ENCODE assay signal across 27 cellular contexts in the genomic region with DNA sequence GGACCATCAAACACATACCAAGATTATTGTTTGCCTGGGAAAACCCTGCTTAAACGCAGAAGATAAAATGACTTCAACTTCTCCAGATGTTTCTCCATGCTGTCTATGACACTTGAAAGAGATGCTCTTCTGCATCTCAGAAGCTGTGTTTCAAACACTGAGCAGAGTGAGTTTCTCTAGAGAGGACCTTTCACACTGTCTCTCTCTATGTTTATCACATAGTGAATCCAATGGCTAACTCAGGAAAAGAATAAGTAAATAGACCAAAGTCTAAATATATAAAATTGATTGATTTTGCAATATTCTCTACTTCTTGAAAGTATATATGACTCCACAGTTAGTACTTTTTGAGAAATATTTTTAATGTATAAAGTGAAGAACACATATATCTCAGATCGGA.
"Had no signal": no experiment of that assay in that cellular context is flagged by ENCODE, and none has a peak within 500 bp of the region (broad histone marks: within the 10 kb centered on the region; RNA-seq: fewer than 3 reads in every experiment).

No MANE protein-coding gene starts in this region.

- DNase-seq: stimulated activated CD4-positive, alpha-beta T cell treated with anti-CD3 and anti-CD28 coated beads, Interleukin-2, amount 100 ng/mL, for 48 hours; stimulated activated CD4-positive, alpha-beta T cell treated with anti-CD3 and anti-CD28 coated beads, Interleukin-4, amount 100 ng/mL, for 1 hour; stimulated activated CD4-positive, alpha-beta T cell treated with anti-CD3 and anti-CD28 coated beads, Interleukin-4, amount 100 ng/mL, for 24 hours; stimulated activated CD4-positive, alpha-beta T cell treated with anti-CD3 and anti-CD28 coated beads, Interleukin-4, amount 100 ng/mL, for 4 hours; stimulated activated CD8-positive, alpha-beta memory T cell treated with anti-CD3 and anti-CD28 coated beads, Interleukin-4, amount 100 ng/mL, for 48 hours; stimulated activated naive B cell treated with anti-CD40 and anti-IgM and Interleukin-4, amounts not matched to agents 10 μg/mL and 1 μg/mL and 100 μg/mL, for 72 hours; stimulated activated naive CD4-positive, alpha-beta T cell; stimulated activated naive CD4-positive, alpha-beta T cell treated with Interleukin-2 at 50 U/mL for 16 hours; stimulated activated naive CD8-positive, alpha-beta T cell treated with anti-CD3 and anti-CD28 coated beads, Interleukin-15, amount 100 ng/mL, for 72 hours; stimulated activated naive CD8-positive, alpha-beta T cell treated with anti-CD3 and anti-CD28 coated beads, Interleukin-15, Interleukin-2, amounts not matched to agents 100 U/mL and 50 U/mL, for 24 hours; stomach; substantia nigra; testis; thyroid gland; tibial artery; transverse colon; trophoblast cell; upper lobe of left lung; upper lobe of right lung; uterus had no signal

- H3K4me3 ChIP-seq: stomach, suprapubic skin, testis, thoracic aorta, thyroid gland, tibial artery, tibial nerve, transverse colon, upper lobe of left lung, upper lobe of right lung, uterus, vagina had no signal

- FAIRE-seq: urothelium cell line had no signal

- H3K4me1 ChIP-seq: stomach, suprapubic skin, testis, thyroid gland, tibial artery, tibial nerve, transverse colon, upper lobe of left lung, upper lobe of right lung, uterus, vagina had no signal

- H3K36me3 ChIP-seq: stomach, suprapubic skin, thoracic aorta, thyroid gland, tibial artery, tibial nerve, transverse colon, upper lobe of left lung, upper lobe of right lung, uterus, vagina had no signal

- H3K27ac ChIP-seq: stomach, suprapubic skin, testis, thoracic aorta, thyroid gland, tibial artery, tibial nerve, transverse colon, upper lobe of left lung, upper lobe of right lung, uterus, vagina had no signal

- ATAC-seq: stimulated activated effector memory CD8-positive, alpha-beta T cell treated with anti-CD3 and anti-CD28 coated beads, Interleukin-12 subunit alpha, Interleukin-12 subunit beta, amount 100 ng/mL, for 72 hours; stimulated activated memory B cell treated with anti-CD40 and anti-IgM and Interleukin-4, amounts not matched to agents 10 μg/mL and 1 μg/mL and 100 μg/mL, for 72 hours; stimulated activated naive B cell treated with anti-CD40 and anti-IgM and Interleukin-4, amounts not matched to agents 10 μg/mL and 1 μg/mL and 100 μg/mL, for 72 hours; stimulated activated naive CD8-positive, alpha-beta T cell treated with anti-CD3 and anti-CD28 coated beads, Interleukin-15, amount 100 ng/mL, for 72 hours; stimulated activated naive CD8-positive, alpha-beta T cell treated with anti-CD3 and anti-CD28 coated beads, Interleukin-15, Interleukin-2, amounts not matched to agents 100 U/mL and 50 U/mL, for 24 hours; upper lobe of right lung had no signal

- H3K9me3 ChIP-seq: suprapubic skin, testis, thoracic aorta, thyroid gland, tibial artery, transverse colon, upper lobe of left lung, upper lobe of right lung, uterus, vagina had no signal

- H3K27me3 ChIP-seq: stomach, suprapubic skin, testis, thyroid gland, tibial artery, tibial nerve, transverse colon, upper lobe of left lung, upper lobe of right lung, uterus, vagina had no signal
